ENCODE assay signal across 14 cellular contexts in genomic region chr5:10306114-10306513, GRCh38. TPM values are rescaled to one million over a fixed set of nuclear protein-coding genes. Genes with fewer than 3 reads are reported as not detected.
DNase-seq lines count a peak whose midpoint lies in the region; ATAC-seq and TF ChIP-seq lines count a peak whose summit lies in the region.
"Had no signal": no experiment of that assay in that cellular context is flagged by ENCODE, and none has a peak within 500 bp of the region (broad histone marks: within the 10 kb centered on the region; RNA-seq: fewer than 3 reads in every experiment).

No MANE protein-coding gene starts in this region.

- H3K4me3 ChIP-seq in adipocyte (ENCODE audit: low read length): peak overlapping the region; percentile 88
- peak overlapping the region in 2 of 3 donors; percentile 63 to 76 for H3K4me3 ChIP-seq in right lobe of liver
- no peak overlapping the region for H3K4me3 ChIP-seq in thyroid gland (replicated peaks in 1 of 3)

- H3K4me1 ChIP-seq in adipocyte (ENCODE audit: control insufficient read depth, insufficient read depth, low read length) (peaks cover 26% of the 10 kb centered on the region), right lobe of liver (peaks cover 0 to 54% (median 23%) of the 10 kb centered on the region in 4 donors), thyroid gland (peaks cover 39 to 41% of the 10 kb centered on the region in 2 donors)

- CTCF ChIA-PET in activated CD4-positive, alpha-beta T cell treated with anti-CD3 and anti-CD28 coated beads for 36 hours (lab: Charles Lee): interaction anchor here (0.8 to 1.2 kb wide), 2 partner anchors 22 to 58 kb away, joined by 3 read pairs; no protein-coding TSS in a partner anchor

- peaks cover 9% of the 10 kb centered on the region for H3K4me1 Mint-ChIP-seq in activated CD4-positive, alpha-beta T cell treated with anti-CD3 and anti-CD28 coated beads, Interleukin-2, amount 10 ng/mL, durations not matched to agents 24 days and 14 days
- H3K4me1 Mint-ChIP-seq in activated CD4-positive, alpha-beta T cell treated with anti-CD3 and anti-CD28 coated beads for 36 hours: peaks cover 16% of the 10 kb centered on the region
- H3K4me1 Mint-ChIP-seq in effector memory CD8-positive, alpha-beta T cell (ENCODE audit: low read depth in 2 of 2): peaks cover 6 to 7% of the 10 kb centered on the region in 2 donors

- peak overlapping the region; percentile 9 for H3K4me3 Mint-ChIP-seq in activated CD4-positive, alpha-beta T cell treated with anti-CD3 and anti-CD28 coated beads, Interleukin-2, amount 10 ng/mL, durations not matched to agents 24 days and 14 days
- no peak overlapping the region for H3K4me3 Mint-ChIP-seq in activated CD4-positive, alpha-beta T cell treated with anti-CD3 and anti-CD28 coated beads for 36 hours
- H3K4me3 Mint-ChIP-seq in effector memory CD8-positive, alpha-beta T cell: peak overlapping the region in 1 of 2 donors; percentile 20
- H3K4me3 Mint-ChIP-seq: stimulated activated memory B cell treated with anti-CD40 and anti-IgM and Interleukin-4, amounts not matched to agents 10 μg/mL and 1 μg/mL and 100 μg/mL, for 72 hours had no signal

- ATAC-seq in activated CD4-positive, alpha-beta T cell treated with anti-CD3 and anti-CD28 coated beads for 36 hours: no peak
- ATAC-seq in right lobe of liver: no peak
- ATAC-seq in effector memory CD8-positive, alpha-beta T cell (replicated peaks): no peak
- ATAC-seq in HG03095 (IDR thresholded peaks at IDR 0.05; ENCODE audit: unreplicated experiment): no peak
- ATAC-seq: activated naive CD4-positive, alpha-beta T cell treated with anti-CD3 and anti-CD28 coated beads, Interleukin-2, amount 50 U/mL, for 72 hours; stimulated activated memory B cell treated with anti-CD40 and anti-IgM and Interleukin-4, amounts not matched to agents 10 μg/mL and 1 μg/mL and 100 μg/mL, for 72 hours had no signal

- H3K27ac ChIP-seq in right lobe of liver (peak overlapping the region in 2 of 3 donors; percentile 83 to 94), thyroid gland (peak overlapping the region; percentile 73 to 87 (median 86))

- no peak for TF ChIP-seq CTCF in right lobe of liver (IDR thresholded peaks at IDR 0.05)
- no peak for TF ChIP-seq CTCF in thyroid gland (IDR thresholded peaks at IDR 0.05)

- no peaks in the 10 kb centered on the region for H3K27me3 ChIP-seq in adipocyte (replicated peaks; ENCODE audit: control insufficient read depth, insufficient read depth, low read length)
- H3K27me3 ChIP-seq in right lobe of liver: no peaks in the 10 kb centered on the region
- H3K27me3 ChIP-seq in thyroid gland: no peaks in the 10 kb centered on the region

- DNase-seq in activated CD4-positive, alpha-beta T cell treated with anti-CD3 and anti-CD28 coated beads, Interleukin-2, amount 10 ng/mL, durations not matched to agents 24 days and 14 days: no peak
- no peak for DNase-seq in activated CD4-positive, alpha-beta T cell treated with anti-CD3 and anti-CD28 coated beads for 36 hours
- DNase-seq in adipocyte (ENCODE audit: low read depth) (no peak), right lobe of liver (no peak), thyroid gland (no peak), NCI-H146 (lab: John Stamatoyannopoulos, UW) (no peak)
- DNase-seq in effector memory CD8-positive, alpha-beta T cell: no peak
- DNase-seq: activated CD4-positive, alpha-beta T cell treated with anti-CD3 and anti-CD28 coated beads, Interleukin-2, amount 50 U/mL, for 4 hours; effector CD8-positive, alpha-beta T cell; naive B cell; NCI-H510A had no signal

- intact Hi-C loops in activated CD4-positive, alpha-beta T cell treated with anti-CD3 and anti-CD28 coated beads, Interleukin-2, amount 10 ng/mL, durations not matched to agents 24 days and 14 days (cut with micrococcal nuclease): no loop called here
- intact Hi-C loops in activated CD4-positive, alpha-beta T cell treated with anti-CD3 and anti-CD28 coated beads for 36 hours (cut with DNase I, micrococcal nuclease): no loop called here
- intact Hi-C loops in right lobe of liver (cut with DNase I) (no loop called here), thyroid gland (cut with DNase I) (no loop called here)

- 27% methylated on average over 5 of the region's 5 CpGs for WGBS in right lobe of liver (ENCODE audit: insufficient coverage, low coverage, low lambda C conversion rate, missing lambda C conversion rate)
- 68 to 70% methylated on average over 5 of the region's 5 CpGs for WGBS in thyroid gland, 2 donors

- H3K27ac Mint-ChIP-seq in activated CD4-positive, alpha-beta T cell treated with anti-CD3 and anti-CD28 coated beads, Interleukin-2, amount 10 ng/mL, durations not matched to agents 24 days and 14 days: no peak overlapping the region
- H3K27ac Mint-ChIP-seq in activated CD4-positive, alpha-beta T cell treated with anti-CD3 and anti-CD28 coated beads for 36 hours: no peak overlapping the region
- no peak overlapping the region for H3K27ac Mint-ChIP-seq in effector memory CD8-positive, alpha-beta T cell
- H3K27ac Mint-ChIP-seq: activated naive CD4-positive, alpha-beta T cell treated with anti-CD3 and anti-CD28 coated beads, Interleukin-2, amount 50 U/mL, for 72 hours; naive B cell; stimulated activated memory B cell treated with anti-CD40 and anti-IgM and Interleukin-4, amounts not matched to agents 10 μg/mL and 1 μg/mL and 100 μg/mL, for 72 hours had no signal

- POLR2A ChIA-PET in activated CD4-positive, alpha-beta T cell treated with anti-CD3 and anti-CD28 coated beads for 36 hours (lab: Charles Lee): no interaction called here

- TF ChIP-seq POLR2A in right lobe of liver (IDR thresholded peaks at IDR 0.05) (no peak), thyroid gland (IDR thresholded peaks at IDR 0.05) (no peak)

- H3K36me3 ChIP-seq in adipocyte (ENCODE audit: control insufficient read depth, insufficient read depth, low read length, severe bottlenecking) (no peaks in the 10 kb centered on the region), right lobe of liver (no peaks in the 10 kb centered on the region), thyroid gland (no peaks in the 10 kb centered on the region)

- no peaks in the 10 kb centered on the region for H3K36me3 Mint-ChIP-seq in activated CD4-positive, alpha-beta T cell treated with anti-CD3 and anti-CD28 coated beads, Interleukin-2, amount 10 ng/mL, durations not matched to agents 24 days and 14 days (ENCODE audit: low read depth)
- no peaks in the 10 kb centered on the region for H3K36me3 Mint-ChIP-seq in activated CD4-positive, alpha-beta T cell treated with anti-CD3 and anti-CD28 coated beads for 36 hours (ENCODE audit: low read depth)
- peaks cover 6% of the 10 kb centered on the region for H3K36me3 Mint-ChIP-seq in effector memory CD8-positive, alpha-beta T cell (ENCODE audit: insufficient read depth)
- H3K36me3 Mint-ChIP-seq: stimulated activated memory B cell treated with anti-CD40 and anti-IgM and Interleukin-4, amounts not matched to agents 10 μg/mL and 1 μg/mL and 100 μg/mL, for 72 hours had no signal

- H3K9me3 Mint-ChIP-seq in activated CD4-positive, alpha-beta T cell treated with anti-CD3 and anti-CD28 coated beads, Interleukin-2, amount 10 ng/mL, durations not matched to agents 24 days and 14 days: no peaks in the 10 kb centered on the region
- no peaks in the 10 kb centered on the region for H3K9me3 Mint-ChIP-seq in activated CD4-positive, alpha-beta T cell treated with anti-CD3 and anti-CD28 coated beads for 36 hours (ENCODE audit: low read depth)
- H3K9me3 Mint-ChIP-seq in effector memory CD8-positive, alpha-beta T cell: no peaks in the 10 kb centered on the region
- H3K9me3 Mint-ChIP-seq: activated naive CD4-positive, alpha-beta T cell treated with anti-CD3 and anti-CD28 coated beads, Interleukin-2, amount 50 U/mL, for 72 hours; naive B cell; stimulated activated memory B cell treated with anti-CD40 and anti-IgM and Interleukin-4, amounts not matched to agents 10 μg/mL and 1 μg/mL and 100 μg/mL, for 72 hours had no signal

- no peaks in the 10 kb centered on the region for H3K9me3 ChIP-seq in adipocyte (ENCODE audit: control insufficient read depth, low read length)
- no peaks in the 10 kb centered on the region for H3K9me3 ChIP-seq in right lobe of liver
- H3K9me3 ChIP-seq in thyroid gland: no peaks in the 10 kb centered on the region

- peak overlapping the region; percentile 91 for H3K9ac ChIP-seq in adipocyte (ENCODE audit: low read length)

- peaks cover 39% of the 10 kb centered on the region for H3K27me3 Mint-ChIP-seq in activated CD4-positive, alpha-beta T cell treated with anti-CD3 and anti-CD28 coated beads, Interleukin-2, amount 10 ng/mL, durations not matched to agents 24 days and 14 days
- peaks cover 23% of the 10 kb centered on the region for H3K27me3 Mint-ChIP-seq in activated CD4-positive, alpha-beta T cell treated with anti-CD3 and anti-CD28 coated beads for 36 hours
- H3K27me3 Mint-ChIP-seq in effector memory CD8-positive, alpha-beta T cell: peaks cover 39 to 41% of the 10 kb centered on the region in 2 donors

RNA-seq across cellular contexts. Expression of gene CMBL, which starts 1.6 kb away (rescaled TPM):
- total RNA-seq in activated CD4-positive, alpha-beta T cell treated with anti-CD3 and anti-CD28 coated beads, Interleukin-2, amount 10 ng/mL, durations not matched to agents 24 days and 14 days: 0.35 and 2.0 TPM in 2 replicates
- total RNA-seq in activated CD4-positive, alpha-beta T cell treated with anti-CD3 and anti-CD28 coated beads for 36 hours: under 1 TPM; 0.46 to 0.66 TPM
- total RNA-seq in right lobe of liver (100 to 1,000 TPM in 3 of 6 experiments, 10 to 100 TPM in 3; 29.4 to 206 (median 97.7) TPM), thyroid gland (10 to 100 TPM; 10.3 to 32.0 (median 23.4) TPM)

RNA-seq across cellular contexts. Expression of gene MARCHF6, which starts 47.4 kb away (rescaled TPM):
- 106 and 113 TPM in 2 replicates for total RNA-seq in activated CD4-positive, alpha-beta T cell treated with anti-CD3 and anti-CD28 coated beads, Interleukin-2, amount 10 ng/mL, durations not matched to agents 24 days and 14 days
- 10 to 100 TPM; 67.3 to 92.2 TPM for total RNA-seq in activated CD4-positive, alpha-beta T cell treated with anti-CD3 and anti-CD28 coated beads for 36 hours
- total RNA-seq in right lobe of liver: 100 to 1,000 TPM in 1 of 6 experiments, 10 to 100 TPM in 5; 44.9 to 106 (median 68.6) TPM
- 100 to 1,000 TPM; 105 to 296 (median 213) TPM for total RNA-seq in thyroid gland

RNA-seq across cellular contexts. Expression of gene CCT5, which starts 56.0 kb away (rescaled TPM):
- total RNA-seq in activated CD4-positive, alpha-beta T cell treated with anti-CD3 and anti-CD28 coated beads, Interleukin-2, amount 10 ng/mL, durations not matched to agents 24 days and 14 days: 566 and 581 TPM in 2 replicates
- total RNA-seq in activated CD4-positive, alpha-beta T cell treated with anti-CD3 and anti-CD28 coated beads for 36 hours: 100 to 1,000 TPM; 347 to 461 TPM
- total RNA-seq in right lobe of liver: 100 to 1,000 TPM in 2 of 6 experiments, 10 to 100 TPM in 4; 39.7 to 124 (median 74.8) TPM
- 100 to 1,000 TPM; 104 to 201 (median 163) TPM for total RNA-seq in thyroid gland

RNA-seq across cellular contexts. Expression of gene ATPSCKMT, which starts 56.4 kb away (rescaled TPM):
- 28.9 and 30.4 TPM in 2 replicates for total RNA-seq in activated CD4-positive, alpha-beta T cell treated with anti-CD3 and anti-CD28 coated beads, Interleukin-2, amount 10 ng/mL, durations not matched to agents 24 days and 14 days
- total RNA-seq in activated CD4-positive, alpha-beta T cell treated with anti-CD3 and anti-CD28 coated beads for 36 hours: 10 to 100 TPM; 12.4 to 21.5 TPM
- total RNA-seq in right lobe of liver: 10 to 100 TPM in 5 of 6 experiments, 1 to 10 TPM in 1; 7.5 to 16.0 (median 14.1) TPM
- 10 to 100 TPM; 41.0 to 54.1 (median 49.6) TPM for total RNA-seq in thyroid gland

Comparison
In these comparisons a context has a peak if more than half of its experiments do, and no peak if none do; other contexts are left out.
1. H3K4me3 ChIP-seq: peak in adipocyte (single experiment) and right lobe of liver (2 of 3); none in thyroid gland (0 of 3).